ENCODE assay signal across 10 cellular contexts in genomic region chr1:52867060-52867845, GRCh38. TPM values are rescaled to one million over a fixed set of nuclear protein-coding genes. Genes with fewer than 3 reads are reported as not detected.
DNase-seq lines count a peak whose midpoint lies in the region; ATAC-seq and TF ChIP-seq lines count a peak whose summit lies in the region.
"Had no signal": no experiment of that assay in that cellular context is flagged by ENCODE, and none has a peak within 500 bp of the region (broad histone marks: within the 10 kb centered on the region; RNA-seq: fewer than 3 reads in every experiment).

No MANE protein-coding gene starts in this region.

- H3K4me1 ChIP-seq in tibial artery = no peaks in the 10 kb centered on the region

- H3K27ac Mint-ChIP-seq in Calu3 (ENCODE audit: unreplicated experiment) = no peak overlapping the region
- H3K27ac Mint-ChIP-seq in mesothelial cell of epicardium = no peak overlapping the region

- ATAC-seq in GM19372 (IDR thresholded peaks at IDR 0.05; ENCODE audit: low read depth, unreplicated experiment) (peak; percentile 77), HG02973 (IDR thresholded peaks at IDR 0.05; ENCODE audit: unreplicated experiment) (peak; percentile 94)

- H3K4me3 Mint-ChIP-seq in Calu3 (ENCODE audit: low read depth, unreplicated experiment) = no peak overlapping the region
- H3K4me3 Mint-ChIP-seq in mesothelial cell of epicardium = no peak overlapping the region
- H3K4me3 Mint-ChIP-seq: CD8-positive, alpha-beta memory T cell had no signal

- CTCF ChIA-PET in Calu3 (lab: Charles Lee) = interaction anchor here (0.7 kb wide), 2 partner anchors 10 to 812 kb away, joined by 5 read pairs; partner anchors contain the start of gene TXNDC12

- H3K4me1 Mint-ChIP-seq in Calu3 (ENCODE audit: low read depth, unreplicated experiment) (peaks cover 9% of the 10 kb centered on the region), mesothelial cell of epicardium (peaks cover 6% of the 10 kb centered on the region)
- H3K4me1 Mint-ChIP-seq: CD8-positive, alpha-beta memory T cell had no signal

- H3K9me3 ChIP-seq in tibial artery = no peaks in the 10 kb centered on the region

- H3K27me3 Mint-ChIP-seq in Calu3 (ENCODE audit: unreplicated experiment) = no peaks in the 10 kb centered on the region
- no peaks in the 10 kb centered on the region for H3K27me3 Mint-ChIP-seq in mesothelial cell of epicardium (ENCODE audit: low read depth)

- in situ Hi-C loops in GM13976 (cut with MboI; ENCODE audit: low sequenced_read_pairs, unreplicated experiment) = no loop called here

- no peaks in the 10 kb centered on the region for H3K36me3 Mint-ChIP-seq in Calu3 (ENCODE audit: insufficient read depth, unreplicated experiment)
- no peaks in the 10 kb centered on the region for H3K36me3 Mint-ChIP-seq in mesothelial cell of epicardium
- H3K36me3 Mint-ChIP-seq: CD8-positive, alpha-beta memory T cell had no signal

- DNase-seq in GM13976 (ENCODE audit: low spot score) (peak; percentile 80), NCI-H526 treated with DMSO at 0.1 percent for 48 hours (lab: John Stamatoyannopoulos, UW) (peak; percentile 89), NCI-H2171 treated with DMSO at 0.1 percent for 48 hours (lab: John Stamatoyannopoulos, UW) (no peak), tibial artery (no peak), Calu3 (no peak), mesothelial cell of epicardium (ENCODE audit: low spot score in 2 of 2, unreplicated experiment in 2 of 2) (no peak)
- DNase-seq: CD8-positive, alpha-beta memory T cell; stimulated activated CD4-positive, alpha-beta T cell treated with anti-CD3 and anti-CD28 coated beads, Interleukin-4, amount 100 ng/mL, for 1 hour had no signal

- H3K4me3 ChIP-seq in tibial artery = no peak overlapping the region

- BruUV-seq in Calu3 (replicated peaks; lab: Mats Ljungman, UMichigan) = no TSS peak

- no peaks in the 10 kb centered on the region for H3K36me3 ChIP-seq in tibial artery

- intact Hi-C loops in tibial artery (cut with DNase I; ENCODE audit: low total_unique reads) = no loop called here
- intact Hi-C loops in Calu3 (cut with micrococcal nuclease; ENCODE audit: unreplicated experiment) = no loop called here

- H3K9me3 Mint-ChIP-seq in Calu3 (ENCODE audit: low read depth, unreplicated experiment) = no peaks in the 10 kb centered on the region
- no peaks in the 10 kb centered on the region for H3K9me3 Mint-ChIP-seq in mesothelial cell of epicardium
- H3K9me3 Mint-ChIP-seq: CD8-positive, alpha-beta memory T cell had no signal

- no peak overlapping the region for H3K27ac ChIP-seq in tibial artery

- peaks cover 0 to 4% of the 10 kb centered on the region in 2 donors for H3K27me3 ChIP-seq in tibial artery

- TF ChIP-seq CTCF in GM13976 (IDR thresholded peaks at IDR 0.05; ENCODE audit: borderline replicate concordance, control extremely low read depth, extremely low read depth, insufficient read depth, missing control alignments) = no peak
- TF ChIP-seq CTCF in tibial artery (IDR thresholded peaks at IDR 0.05) = no peak
- no peak for TF ChIP-seq CTCF in Calu3 (IDR thresholded peaks at IDR 0.05; ENCODE audit: unreplicated experiment)
- TF ChIP-seq CTCF in mesothelial cell of epicardium (IDR thresholded peaks at IDR 0.05; ENCODE audit: unreplicated experiment) = no peak

RNA-seq across cellular contexts. Expression of gene ZYG11A, which starts 24.7 kb away (rescaled TPM):
- total RNA-seq in Calu3 (2022) (not detected in 2 replicates), mesothelial cell of epicardium (0.14 to 0.18 TPM in 2 of 3 replicates, not detected in the other)

RNA-seq across cellular contexts. Expression of gene ECHDC2, which starts 54.3 kb away (rescaled TPM):
- 113 and 114 TPM in 2 replicates for total RNA-seq in Calu3 (2022)
- total RNA-seq in mesothelial cell of epicardium = 176 to 180 TPM (median 178 TPM) in 3 replicates

RNA-seq across cellular contexts. Expression of gene SCP2, which starts 59.8 kb away (rescaled TPM):
- total RNA-seq in Calu3 (2022) = 91.1 and 99.3 TPM in 2 replicates
- total RNA-seq in mesothelial cell of epicardium = 55.8 to 58.9 TPM (median 56.5 TPM) in 3 replicates

Comparison
In these comparisons a context has a peak if more than half of its experiments do, and no peak if none do; other contexts are left out.
1. DNase-seq: peak in GM13976 (single experiment) and NCI-H526 treated with DMSO at 0.1 percent for 48 hours (single experiment); none in NCI-H2171 treated with DMSO at 0.1 percent for 48 hours (single experiment), tibial artery (0 of 2), Calu3 (single experiment) and mesothelial cell of epicardium (0 of 2).